In the genomic region with DNA sequence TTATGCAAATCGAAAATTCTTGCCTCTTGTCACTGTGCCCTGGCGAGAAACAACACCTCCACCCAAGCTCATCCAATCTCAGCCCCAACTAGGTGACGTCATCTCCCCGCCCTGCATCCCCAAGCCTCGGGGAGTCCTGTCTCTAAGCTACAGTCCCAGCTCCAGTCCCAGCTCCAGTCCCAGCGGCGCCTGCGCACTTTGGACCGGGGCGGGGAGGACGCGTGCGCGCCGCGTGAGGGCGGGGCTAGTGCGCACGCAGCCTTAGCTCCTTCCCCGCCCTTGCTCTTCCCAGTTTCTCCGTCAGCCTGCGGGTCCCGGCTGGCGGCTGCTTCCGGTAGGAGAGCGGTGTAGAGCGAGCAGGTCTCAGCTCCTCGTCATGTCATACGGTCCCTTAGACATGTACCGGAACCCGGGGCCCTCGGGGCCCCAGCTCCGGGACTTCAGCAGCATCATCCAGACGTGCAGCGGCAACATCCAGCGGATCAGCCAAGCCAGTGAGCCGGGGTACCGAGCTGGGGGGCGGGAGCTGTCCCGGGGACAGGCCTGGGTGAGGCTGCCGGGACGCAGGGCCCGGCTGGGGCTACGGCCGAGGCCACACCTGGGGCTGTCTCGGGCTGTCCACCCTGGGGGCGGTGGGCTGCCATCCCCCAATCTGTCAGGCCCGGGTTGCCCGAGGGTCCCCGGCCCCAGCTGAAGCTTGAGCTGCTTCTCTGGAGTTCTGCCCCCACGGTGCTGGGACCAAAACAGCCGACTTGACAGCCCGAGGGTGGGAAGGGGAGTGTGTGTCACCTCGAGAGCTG, we compare ENCODE assay signal across 8 cellular contexts. TPM values are rescaled to one million over a fixed set of nuclear protein-coding genes. Genes with fewer than 3 reads are reported as not detected.
DNase-seq lines count a peak whose midpoint lies in the region; ATAC-seq, FAIRE-seq and TF ChIP-seq lines count a peak whose summit lies in the region.

A gene (plus strand): TSS at position 288 of the 800 bp plus-strand sequence. CDS start 89 bp downstream, at position 377.

- FAIRE-seq in bronchial epithelial cell (lab: Jason Lieb, UNC), result peak; percentile 47
- no peak for FAIRE-seq in small intestine (lab: Jason Lieb, UNC)

- 0% methylated on average over 52 to 54 of the region's 54 CpGs for WGBS in small intestine, 3 donors

- H3K4me3 ChIP-seq in AG04449 (ENCODE audit: low read depth, low read length) (peak within 1 kb of the TSS; percentile 87), WI38 (ENCODE audit: low read depth, low read length) (peak within 1 kb of the TSS; percentile 84), bronchial epithelial cell (ENCODE audit: low read depth, low read length) (peak within 1 kb of the TSS; percentile 97), iPS-20b (ENCODE audit: low read length) (peak within 1 kb of the TSS; percentile 80), small intestine (ENCODE audit: low read depth in 1 of 2, low read length in 2 of 2) (peak within 1 kb of the TSS; percentile 94 to 97)

- TF ChIP-seq CTCF in AG04449 (IDR thresholded peaks at IDR 0.05; ENCODE audit: insufficient read depth, low read length, missing control alignments) (no peak), WI38 (IDR thresholded peaks at IDR 0.05; ENCODE audit: low read depth, low read length) (no peak), bronchial epithelial cell (IDR thresholded peaks at IDR 0.05; ENCODE audit: insufficient read depth, low read length, severe bottlenecking) (no peak)

- POLR2A ChIA-PET in AG04449 (lab: Yijun Ruan, JAX), result interaction anchor here (0.6 to 1.6 kb wide), 16 partner anchors 10 to 809 kb away, joined by 3 to 12 read pairs (median 3); a partner anchor contains a TSS

- H3K27me3 ChIP-seq in bronchial epithelial cell (ENCODE audit: control insufficient read depth, insufficient read depth, low read length) (no peaks in the 10 kb centered on the region), iPS-20b (ENCODE audit: insufficient read depth, low read length) (no peaks in the 10 kb centered on the region), small intestine (ENCODE audit: control insufficient read depth in 2 of 2, insufficient read depth in 2 of 2, low read length in 2 of 2) (no peaks in the 10 kb centered on the region)

- H3K27ac ChIP-seq in iPS-20b (ENCODE audit: low read length), result no peak within 1 kb of the TSS
- peak within 1 kb of the TSS; percentile 66 to 93 for H3K27ac ChIP-seq in small intestine (ENCODE audit: low read depth in 1 of 2, low read length in 1 of 2)

- DNase-seq in AG04449 (ENCODE audit: low read depth, low spot score) (peak; percentile 98), NCI-H2227 treated with DMSO at 0.1 percent for 48 hours (lab: John Stamatoyannopoulos, UW) (peak; percentile 97), bronchial epithelial cell (ENCODE audit: low read depth) (peak; percentile 98), small intestine (peak; percentile 100)

- no peaks in the 10 kb centered on the region for H3K36me3 ChIP-seq in bronchial epithelial cell (ENCODE audit: control insufficient read depth, insufficient read depth, low read length)
- no peaks in the 10 kb centered on the region for H3K36me3 ChIP-seq in iPS-20b (ENCODE audit: insufficient read depth, low read depth, low read length)
- no peaks in the 10 kb centered on the region for H3K36me3 ChIP-seq in small intestine (ENCODE audit: control insufficient read depth in 2 of 2, insufficient read depth in 2 of 2, low read length in 2 of 2)

- H3K4me1 ChIP-seq in iPS-20b (ENCODE audit: insufficient read depth, low read length), result peaks cover 4% of the 10 kb centered on the region
- H3K4me1 ChIP-seq in small intestine (ENCODE audit: control insufficient read depth in 2 of 2, insufficient read depth in 1 of 2, low read depth in 1 of 2, low read length in 1 of 2), result peaks cover 2 to 4% of the 10 kb centered on the region in 2 donors

- ATAC-seq in GM18907 (IDR thresholded peaks at IDR 0.05; ENCODE audit: unreplicated experiment), result peak; percentile 91
- peak; percentile 96 for ATAC-seq in HG03159 (IDR thresholded peaks at IDR 0.05; ENCODE audit: unreplicated experiment)

- peak within 1 kb of the TSS; percentile 75 for H3K9ac ChIP-seq in iPS-20b (ENCODE audit: low read depth, low read length)

- CTCF ChIA-PET in AG04449 (lab: Yijun Ruan, JAX), result interaction anchor here (0.9 to 2.2 kb wide), 5 partner anchors 10 to 105 kb away, joined by 3 to 7 read pairs (median 4); a partner anchor contains a TSS

- no peaks in the 10 kb centered on the region for H3K9me3 ChIP-seq in iPS-20b (ENCODE audit: insufficient read depth, low read depth, low read length)
- H3K9me3 ChIP-seq in small intestine (ENCODE audit: control insufficient read depth, low read depth), result no peaks in the 10 kb centered on the region

RNA-seq across cellular contexts. Expression of the gene that starts here (rescaled TPM):
- 29.7 and 36.2 TPM in 2 replicates for total RNA-seq in bronchial epithelial cell
- polyA plus RNA-seq in small intestine, result 10 to 100 TPM; 34.8 to 63.3 (median 53.8) TPM
